Comparison of ENCODE assay signal across 17 cellular contexts in the genomic region with DNA sequence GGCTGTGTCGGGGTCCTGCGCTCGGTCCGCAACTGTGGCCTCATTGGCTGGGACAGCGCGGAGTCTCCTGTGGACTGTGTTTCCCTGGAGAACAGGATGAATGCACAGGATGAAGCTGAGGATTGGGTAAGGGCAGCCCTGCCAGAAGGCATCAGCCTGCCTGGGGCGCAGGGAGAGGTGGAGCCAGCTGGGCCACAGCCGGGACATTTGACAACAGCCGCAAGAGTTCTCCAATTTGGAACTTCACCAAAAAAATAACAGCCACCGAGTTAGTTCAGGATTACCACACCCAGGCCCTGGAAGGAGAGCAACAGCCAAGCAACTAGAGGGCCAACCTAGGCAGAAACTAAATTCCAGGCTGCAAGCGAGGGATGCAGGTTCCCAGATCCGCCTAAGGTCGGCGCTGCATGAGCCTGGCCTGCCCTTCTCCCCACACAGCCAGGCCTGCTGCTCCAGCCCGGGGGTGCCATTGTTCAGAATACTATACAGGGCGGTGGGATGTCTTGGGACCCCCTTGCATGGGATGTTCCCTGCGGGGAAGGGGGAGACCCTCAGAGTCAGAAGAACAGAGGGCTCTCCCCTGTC.
DNase-seq lines count a peak whose midpoint lies in the region; ATAC-seq and TF ChIP-seq lines count a peak whose summit lies in the region.
"Had no signal": no experiment of that assay in that cellular context is flagged by ENCODE, and none has a peak within 500 bp of the region (broad histone marks: within the 10 kb centered on the region; RNA-seq: fewer than 3 reads in every experiment).

No MANE protein-coding gene starts in this region.

- H3K9ac ChIP-seq in neural progenitor cell, result no peak overlapping the region
- H3K9ac ChIP-seq: GM23248 had no signal

- H3K4me1 ChIP-seq in GM23338 (ENCODE audit: insufficient read depth) (no peaks in the 10 kb centered on the region), neural progenitor cell (no peaks in the 10 kb centered on the region)
- H3K4me1 ChIP-seq: SJCRH30 had no signal

- POLR2A ChIA-PET in activated CD4-positive, alpha-beta memory T cell treated with anti-CD3 and anti-CD28 coated beads, Interleukin-2, amount 10 ng/mL, durations not matched to agents 7 days and 5 days (lab: Charles Lee), result no interaction called here

- no peaks in the 10 kb centered on the region for H4K20me1 ChIP-seq in GM23338 (replicated peaks; ENCODE audit: insufficient read depth)
- no peaks in the 10 kb centered on the region for H4K20me1 ChIP-seq in neural progenitor cell (ENCODE audit: low read depth)

- H3K27ac ChIP-seq in GM23338 (ENCODE audit: low read depth) (no peak overlapping the region), neural progenitor cell (no peak overlapping the region)
- H3K27ac ChIP-seq: GM23248, SJCRH30 had no signal

- no peak overlapping the region for H3K4me2 ChIP-seq in GM23338
- no peak overlapping the region for H3K4me2 ChIP-seq in neural progenitor cell

- peak; percentile 70 for ATAC-seq in GM23338
- ATAC-seq in GM18502 (IDR thresholded peaks at IDR 0.05; ENCODE audit: poor library complexity, unreplicated experiment), result no peak
- no peak for ATAC-seq in GM21528 (IDR thresholded peaks at IDR 0.05; ENCODE audit: low FRiP score, unreplicated experiment)
- ATAC-seq: Panc1 had no signal

- H3K79me2 ChIP-seq in GM23338 (replicated peaks; ENCODE audit: insufficient read depth) (no peaks in the 10 kb centered on the region), neural progenitor cell (ENCODE audit: low read depth) (no peaks in the 10 kb centered on the region)

- no peaks in the 10 kb centered on the region for H3K9me3 ChIP-seq in neural progenitor cell (ENCODE audit: low read depth)
- H3K9me3 ChIP-seq: SJCRH30 had no signal

- H3K36me3 Mint-ChIP-seq in GM23338 (ENCODE audit: low read depth) (no peaks in the 10 kb centered on the region), neural progenitor cell (no peaks in the 10 kb centered on the region)
- H3K36me3 Mint-ChIP-seq in activated CD4-positive, alpha-beta memory T cell treated with anti-CD3 and anti-CD28 coated beads, Interleukin-2, amount 10 ng/mL, durations not matched to agents 7 days and 5 days (ENCODE audit: low read depth), result no peaks in the 10 kb centered on the region

- H3K27me3 ChIP-seq in GM23338 (ENCODE audit: insufficient read depth) (no peaks in the 10 kb centered on the region), neural progenitor cell (no peaks in the 10 kb centered on the region)

- H3K9me2 ChIP-seq in GM23338 (ENCODE audit: insufficient read depth), result no peaks in the 10 kb centered on the region

- H3K27me3 Mint-ChIP-seq in GM23338 (ENCODE audit: insufficient read depth, low read depth, poor library complexity), result peaks cover 2% of the 10 kb centered on the region
- H3K27me3 Mint-ChIP-seq in neural progenitor cell (ENCODE audit: insufficient read depth, low read depth), result peaks cover 12% of the 10 kb centered on the region
- no peaks in the 10 kb centered on the region for H3K27me3 Mint-ChIP-seq in activated CD4-positive, alpha-beta memory T cell treated with anti-CD3 and anti-CD28 coated beads, Interleukin-2, amount 10 ng/mL, durations not matched to agents 7 days and 5 days

- H3K9me3 Mint-ChIP-seq in GM23338 (no peaks in the 10 kb centered on the region), neural progenitor cell (no peaks in the 10 kb centered on the region)
- peaks cover 6% of the 10 kb centered on the region for H3K9me3 Mint-ChIP-seq in activated CD4-positive, alpha-beta memory T cell treated with anti-CD3 and anti-CD28 coated beads, Interleukin-2, amount 10 ng/mL, durations not matched to agents 7 days and 5 days

- H2AFZ ChIP-seq in GM23338 (0 out of 2 replicates have a peak overlapping the region, but pooled peaks have one; percentile 14), neural progenitor cell (replicated peaks) (peak overlapping the region; percentile 34)
- H2AFZ ChIP-seq: GM23248 had no signal

- H3K4me3 ChIP-seq in AG10803 (ENCODE audit: low read length) (no peak overlapping the region), GM23338 (no peak overlapping the region), neural progenitor cell (no peak overlapping the region)
- H3K4me3 ChIP-seq: GM23248, SJCRH30 had no signal

- H3K4me1 Mint-ChIP-seq in GM23338, result peaks cover 10% of the 10 kb centered on the region; the same call in 2 of the 3 replicates
- H3K4me1 Mint-ChIP-seq in neural progenitor cell, result no peaks in the 10 kb centered on the region
- H3K4me1 Mint-ChIP-seq in activated CD4-positive, alpha-beta memory T cell treated with anti-CD3 and anti-CD28 coated beads, Interleukin-2, amount 10 ng/mL, durations not matched to agents 7 days and 5 days, result no peaks in the 10 kb centered on the region

- DNase-seq in AG10803 (ENCODE audit: low read depth), result peak; percentile 3
- DNase-seq in GM23338 (ENCODE audit: low spot score), result peak; percentile 7
- peak; percentile 55 for DNase-seq in cerebellum (ENCODE audit: low spot score)
- no peak for DNase-seq in neural progenitor cell (ENCODE audit: low spot score)
- DNase-seq in SW480 (ENCODE audit: low spot score), result no peak
- DNase-seq in activated CD4-positive, alpha-beta memory T cell treated with anti-CD3 and anti-CD28 coated beads, Interleukin-2, amount 10 ng/mL, durations not matched to agents 7 days and 5 days, result no peak
- DNase-seq: DMS79, GM23248, HCEC 1CT, NCI-H1105 treated with DMSO at 0.1 percent for 48 hours, NCI-H187 treated with DMSO at 0.1 percent for 48 hours, NCI-H524, NCI-H774, SJCRH30 had no signal

- H3F3A ChIP-seq in GM23338 (replicated peaks; ENCODE audit: low read depth) (no peaks in the 10 kb centered on the region), neural progenitor cell (ENCODE audit: low read depth) (no peaks in the 10 kb centered on the region)

- TF ChIP-seq CTCF in AG10803 (conservative IDR thresholded peaks at IDR 0.05; ENCODE audit: low read length) (no peak), GM23338 (conservative IDR thresholded peaks at IDR 0.05; ENCODE audit: low read depth in 2 of 2) (no peak; a peak in 1 of 4 replicates), neural progenitor cell (IDR thresholded peaks at IDR 0.05) (no peak)

- H3K27ac Mint-ChIP-seq in GM23338, result peak overlapping the region; percentile 42; the same call in 1 of the 2 replicates
- H3K27ac Mint-ChIP-seq in neural progenitor cell, result no peak overlapping the region
- H3K27ac Mint-ChIP-seq in activated CD4-positive, alpha-beta memory T cell treated with anti-CD3 and anti-CD28 coated beads, Interleukin-2, amount 10 ng/mL, durations not matched to agents 7 days and 5 days, result no peak overlapping the region

- H3K36me3 ChIP-seq in GM23338 (ENCODE audit: insufficient read depth) (no peaks in the 10 kb centered on the region), neural progenitor cell (no peaks in the 10 kb centered on the region)
- H3K36me3 ChIP-seq: SJCRH30 had no signal

- H3K4me3 Mint-ChIP-seq in GM23338 (no peak overlapping the region), neural progenitor cell (no peak overlapping the region)
- H3K4me3 Mint-ChIP-seq in activated CD4-positive, alpha-beta memory T cell treated with anti-CD3 and anti-CD28 coated beads, Interleukin-2, amount 10 ng/mL, durations not matched to agents 7 days and 5 days, result no peak overlapping the region

- CTCF ChIA-PET in activated CD4-positive, alpha-beta memory T cell treated with anti-CD3 and anti-CD28 coated beads, Interleukin-2, amount 10 ng/mL, durations not matched to agents 7 days and 5 days (lab: Charles Lee), result no interaction called here

Comparison
In these comparisons a context has a peak if more than half of its experiments do, and no peak if none do; other contexts are left out.
1. DNase-seq: peak in AG10803 (single experiment), GM23338 (single experiment) and cerebellum (single experiment); none in neural progenitor cell (single experiment), SW480 (single experiment) and activated CD4-positive, alpha-beta memory T cell treated with anti-CD3 and anti-CD28 coated beads, Interleukin-2, amount 10 ng/mL, durations not matched to agents 7 days and 5 days (single experiment).